ENCODE assay signal across 16 cellular contexts in the genomic region with DNA sequence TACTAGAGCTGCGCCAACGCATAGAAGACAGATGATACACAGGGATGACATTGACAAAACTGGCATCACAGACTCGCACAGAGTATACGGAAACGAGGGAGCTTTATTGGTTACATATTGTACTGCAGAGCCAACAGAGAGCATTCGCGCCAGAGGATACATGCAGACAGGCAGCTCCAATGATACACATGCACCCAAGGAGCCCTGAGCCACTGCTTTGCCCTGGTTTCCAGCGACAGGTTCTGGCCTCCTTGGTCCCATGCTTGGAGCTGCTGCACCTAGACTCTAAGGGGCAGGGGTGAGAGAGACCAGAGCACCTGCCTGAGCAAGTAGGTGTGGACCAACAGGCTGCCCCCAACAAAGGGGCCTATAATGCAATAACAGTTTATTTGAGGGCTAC.
DNase-seq lines count a peak whose midpoint lies in the region; ATAC-seq, FAIRE-seq and TF ChIP-seq lines count a peak whose summit lies in the region.
"Had no signal": no experiment of that assay in that cellular context is flagged by ENCODE, and none has a peak within 500 bp of the region (broad histone marks: within the 10 kb centered on the region; RNA-seq: fewer than 3 reads in every experiment).

No MANE protein-coding gene starts in this region.

- in situ Hi-C loops in GM12878 (cut with MboI) = no loop called here

- H2AFZ ChIP-seq in GM12878 (ENCODE audit: control insufficient read depth, low read depth, low read length) = no peak overlapping the region

- intact Hi-C loops in GM12878 (cut with micrococcal nuclease; ENCODE audit: unreplicated experiment) (no loop called here), sciatic nerve (cut with DNase I) (no loop called here)

- no peak for TF ChIP-seq CTCF in C4-2B (conservative IDR thresholded peaks at IDR 0.05)
- no peak for TF ChIP-seq CTCF in GM12878 (IDR thresholded peaks at IDR 0.05 in 2 of 3, conservative IDR thresholded peaks at IDR 0.05 in 1 of 3; ENCODE audit: control insufficient read depth in 2 of 3, extremely low read depth in 1 of 3, insufficient read depth in 1 of 3, low read depth in 3 of 3, low read length in 3 of 3)
- TF ChIP-seq CTCF in nephron progenitor cell (IDR thresholded peaks at IDR 0.05) = no peak
- TF ChIP-seq CTCF in foreskin fibroblast (IDR thresholded peaks at IDR 0.05; ENCODE audit: low read depth, low read length) = no peak

- H3K36me3 Mint-ChIP-seq in IgD-negative memory B cell (peaks cover 2% of the 10 kb centered on the region), nephron progenitor cell (ENCODE audit: low read depth) (peaks cover 83% of the 10 kb centered on the region)

- H3K4me3 ChIP-seq in GM12878 = no peak overlapping the region
- H3K4me3 ChIP-seq in foreskin fibroblast (ENCODE audit: low read depth in 1 of 2, low read length in 2 of 2) = no peak overlapping the region

- CTCF ChIA-PET in GM12878 (lab: Yijun Ruan, JAX) = interaction anchor here (0.9 to 20.3 kb wide), 3 partner anchors 11 to 97 kb away, joined by 3 to 961 read pairs (median 5); no protein-coding TSS in a partner anchor

- H3K27me3 Mint-ChIP-seq in IgD-negative memory B cell (no peaks in the 10 kb centered on the region), nephron progenitor cell (ENCODE audit: low read depth, poor library complexity) (peaks cover 6% of the 10 kb centered on the region)
- H3K27me3 Mint-ChIP-seq: B cell had no signal

- WGBS in GM12878 (ENCODE audit: insufficient coverage, insufficient replicate concordance, low lambda C conversion rate, missing lambda C conversion rate) = 97% methylated on average over 8 of the region's 8 CpGs

- SMC1A ChIA-PET in GM12878 (lab: Charles Lee; ENCODE audit: uncharacterized antibody, unreplicated experiment) = interaction anchor here (0.6 to 2.5 kb wide), 5 partner anchors 10 to 136 kb away, joined by 3 to 9 read pairs (median 5); no protein-coding TSS in a partner anchor

- DNase-seq in GM12878 (ENCODE audit: low read depth, low spot score) = no peak
- no peak for DNase-seq in nephron progenitor cell
- no peak for DNase-seq in foreskin melanocyte
- DNase-seq in sciatic nerve (ENCODE audit: low spot score) = no peak
- DNase-seq in foreskin fibroblast = no peak
- DNase-seq in UCSD-AML1 (lab: John Stamatoyannopoulos, UW; ENCODE audit: unreplicated experiment) = no peak
- DNase-seq: ACHN, IMR-90, NCI-H1436, NCI-H2029 treated with DMSO at 0.1 percent for 48 hours, NCI-H510A treated with DMSO at 0.1 percent for 48 hours, SIG-M5 had no signal

- H3K27ac Mint-ChIP-seq in IgD-negative memory B cell = peak overlapping the region in 2 of 3 donors; percentile 38 to 79
- H3K27ac Mint-ChIP-seq in nephron progenitor cell = peak overlapping the region; percentile 76
- H3K27ac Mint-ChIP-seq: B cell had no signal

- peaks cover 23 to 57% of the 10 kb centered on the region in 2 experiments for H3K36me3 ChIP-seq in GM12878 (ENCODE audit: control insufficient read depth in 2 of 2, insufficient read depth in 2 of 2, low read length in 1 of 2)

- peak overlapping the region; percentile 71 for H3K27ac ChIP-seq in C4-2B
- H3K27ac ChIP-seq in GM12878 (ENCODE audit: control insufficient read depth, insufficient read depth) = no peak overlapping the region

- POLR2A ChIA-PET in GM12878 (lab: Charles Lee) = interaction anchor here (0.7 kb wide), 1 partner anchor 98 kb away, joined by 3 read pairs; no protein-coding TSS in a partner anchor

- no peaks in the 10 kb centered on the region for H3K79me2 ChIP-seq in GM12878 (ENCODE audit: control insufficient read depth, insufficient read depth, low read length)

- no peak for TF ChIP-seq EP300 in GM12878 (IDR thresholded peaks at IDR 0.05; ENCODE audit: borderline replicate concordance in 1 of 2, control insufficient read depth in 1 of 2, low read depth in 2 of 2, low read length in 2 of 2)

- no peaks in the 10 kb centered on the region for H3K9me3 ChIP-seq in GM12878 (replicated peaks; ENCODE audit: control insufficient read depth, insufficient read depth, low read length)

- BruUV-seq in GM12878 (replicated peaks; lab: Mats Ljungman, UMichigan) = no TSS peak

- H3K4me3 Mint-ChIP-seq in IgD-negative memory B cell = no peak overlapping the region
- no peak overlapping the region for H3K4me3 Mint-ChIP-seq in nephron progenitor cell
- H3K4me3 Mint-ChIP-seq: B cell had no signal

- H3K4me1 ChIP-seq in GM12878 (ENCODE audit: control insufficient read depth, insufficient read depth, low read length) = no peaks in the 10 kb centered on the region

- H3K4me2 ChIP-seq in GM12878 (ENCODE audit: control insufficient read depth, insufficient read depth) = no peak overlapping the region

- no peak for TF ChIP-seq RAD21 in GM12878 (IDR thresholded peaks at IDR 0.05; ENCODE audit: insufficient read depth, low read depth, low read length)

- RAD21 ChIA-PET in GM12878 (lab: Charles Lee; ENCODE audit: unreplicated experiment) = interaction anchor here (1.5 kb wide), 1 partner anchor 100 kb away, joined by 5 read pairs; no protein-coding TSS in a partner anchor

- H3K27me3 ChIP-seq in GM12878 (replicated peaks in 1 of 2; ENCODE audit: control insufficient read depth in 2 of 2, insufficient read depth in 2 of 2, low read length in 1 of 2) = no peaks in the 10 kb centered on the region

- ATAC-seq in GM12878 = no peak
- no peak for ATAC-seq in sciatic nerve

- FAIRE-seq in GM12878 (lab: Jason Lieb, UNC) = no peak
- FAIRE-seq: H54 had no signal

- H3K9me3 Mint-ChIP-seq in IgD-negative memory B cell (no peaks in the 10 kb centered on the region), nephron progenitor cell (no peaks in the 10 kb centered on the region)

- no peaks in the 10 kb centered on the region for H3K4me1 Mint-ChIP-seq in IgD-negative memory B cell
- no peaks in the 10 kb centered on the region for H3K4me1 Mint-ChIP-seq in nephron progenitor cell
- H3K4me1 Mint-ChIP-seq: B cell had no signal

- no peaks in the 10 kb centered on the region for H4K20me1 ChIP-seq in GM12878 (ENCODE audit: control insufficient read depth, insufficient read depth)

- H3K9ac ChIP-seq in GM12878 (ENCODE audit: control insufficient read depth, insufficient read depth, low read length) = no peak overlapping the region

- TF ChIP-seq POLR2A in GM12878 (IDR thresholded peaks at IDR 0.05; ENCODE audit: low read depth, low read length) = 0 out of 2 replicates have a peak, but pooled peaks have one; percentile 19

TF ChIP-seq in GM12878, 131 proteins besides CTCF, POLR2A, EP300 and RAD21:
- TF ChIP-seq, protein P1, sequence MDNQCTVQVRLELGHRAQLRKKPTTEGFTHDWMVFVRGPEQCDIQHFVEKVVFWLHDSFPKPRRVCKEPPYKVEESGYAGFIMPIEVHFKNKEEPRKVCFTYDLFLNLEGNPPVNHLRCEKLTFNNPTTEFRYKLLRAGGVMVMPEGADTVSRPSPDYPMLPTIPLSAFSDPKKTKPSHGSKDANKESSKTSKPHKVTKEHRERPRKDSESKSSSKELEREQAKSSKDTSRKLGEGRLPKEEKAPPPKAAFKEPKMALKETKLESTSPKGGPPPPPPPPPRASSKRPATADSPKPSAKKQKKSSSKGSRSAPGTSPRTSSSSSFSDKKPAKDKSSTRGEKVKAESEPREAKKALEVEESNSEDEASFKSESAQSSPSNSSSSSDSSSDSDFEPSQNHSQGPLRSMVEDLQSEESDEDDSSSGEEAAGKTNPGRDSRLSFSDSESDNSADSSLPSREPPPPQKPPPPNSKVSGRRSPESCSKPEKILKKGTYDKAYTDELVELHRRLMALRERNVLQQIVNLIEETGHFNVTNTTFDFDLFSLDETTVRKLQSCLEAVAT (IDR thresholded peaks at IDR 0.05) = no peak
- TF ChIP-seq CBX3 (IDR thresholded peaks at IDR 0.05; ENCODE audit: borderline replicate concordance, low read depth) (no peak), YBX1 (IDR thresholded peaks at IDR 0.05) (no peak), ETV6 (conservative IDR thresholded peaks at IDR 0.05 in 1 of 2, IDR thresholded peaks at IDR 0.05 in 1 of 2; ENCODE audit: borderline replicate concordance in 1 of 2, low read depth in 1 of 2) (no peak)
- TF ChIP-seq, protein P2, sequence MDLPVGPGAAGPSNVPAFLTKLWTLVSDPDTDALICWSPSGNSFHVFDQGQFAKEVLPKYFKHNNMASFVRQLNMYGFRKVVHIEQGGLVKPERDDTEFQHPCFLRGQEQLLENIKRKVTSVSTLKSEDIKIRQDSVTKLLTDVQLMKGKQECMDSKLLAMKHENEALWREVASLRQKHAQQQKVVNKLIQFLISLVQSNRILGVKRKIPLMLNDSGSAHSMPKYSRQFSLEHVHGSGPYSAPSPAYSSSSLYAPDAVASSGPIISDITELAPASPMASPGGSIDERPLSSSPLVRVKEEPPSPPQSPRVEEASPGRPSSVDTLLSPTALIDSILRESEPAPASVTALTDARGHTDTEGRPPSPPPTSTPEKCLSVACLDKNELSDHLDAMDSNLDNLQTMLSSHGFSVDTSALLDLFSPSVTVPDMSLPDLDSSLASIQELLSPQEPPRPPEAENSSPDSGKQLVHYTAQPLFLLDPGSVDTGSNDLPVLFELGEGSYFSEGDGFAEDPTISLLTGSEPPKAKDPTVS (IDR thresholded peaks at IDR 0.05; ENCODE audit: low read depth, low read length) = no peak
